Comparison of ENCODE assay signal across 8 cellular contexts in the genomic region with DNA sequence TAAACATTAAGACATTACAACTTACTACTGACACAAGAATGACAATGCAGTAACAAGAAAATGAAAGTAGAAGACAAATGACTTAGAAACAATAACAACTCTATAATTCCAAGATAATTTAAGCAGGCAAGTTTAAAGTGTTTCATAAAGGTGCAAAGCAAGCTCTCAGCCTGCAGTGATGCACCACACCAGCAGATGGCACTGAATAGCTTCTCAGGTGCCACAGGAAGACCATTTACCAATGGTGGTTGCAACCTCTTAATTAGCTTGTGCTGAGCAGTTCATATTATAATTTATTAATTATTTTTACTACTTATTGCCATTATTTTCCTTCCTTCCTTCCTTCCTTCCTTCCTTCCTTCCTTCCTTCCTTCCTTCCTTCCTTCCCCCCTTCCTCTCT.
DNase-seq lines count a peak whose midpoint lies in the region; ATAC-seq, FAIRE-seq and TF ChIP-seq lines count a peak whose summit lies in the region.

No MANE protein-coding gene starts in this region.

- H3K4me3 Mint-ChIP-seq in naive thymus-derived CD4-positive, alpha-beta T cell, result no peak overlapping the region

- H2BK15ac ChIP-seq in H1 (ENCODE audit: low read length), result no peak overlapping the region

- no peak overlapping the region for H3K9ac ChIP-seq in H1 (replicated peaks in 1 of 4; ENCODE audit: extremely low read depth in 1 of 4, low read depth in 3 of 4, low read length in 3 of 4)

- H2AFZ ChIP-seq in H1 (ENCODE audit: low read length), result no peak overlapping the region

- H3K36me3 Mint-ChIP-seq in naive thymus-derived CD4-positive, alpha-beta T cell, result peaks cover 0 to 3% (median 0%) of the 10 kb centered on the region in 5 donors

- TF ChIP-seq RAD21 in H1 (IDR thresholded peaks at IDR 0.05 in 1 of 2, conservative IDR thresholded peaks at IDR 0.05 in 1 of 2; ENCODE audit: low read depth in 2 of 2, low read length in 2 of 2), result peak; percentile 84 to 86

- no peak for TF ChIP-seq EP300 in H1 (IDR thresholded peaks at IDR 0.05; ENCODE audit: borderline replicate concordance in 1 of 2, low read depth in 2 of 2, low read length in 2 of 2)

- no peak overlapping the region for H2BK120ac ChIP-seq in H1 (replicated peaks; ENCODE audit: low read depth, low read length)

- H3K79me1 ChIP-seq in H1 (ENCODE audit: low read depth, low read length), result no peaks in the 10 kb centered on the region

- peak; percentile 82 for TF ChIP-seq CTCF in AG04450 (IDR thresholded peaks at IDR 0.05; ENCODE audit: low read depth, low read length)
- peak; percentile 44 to 84 (median 67) for TF ChIP-seq CTCF in H1 (IDR thresholded peaks at IDR 0.05; ENCODE audit: control extremely low read depth in 1 of 3, insufficient read depth in 1 of 3, low read depth in 1 of 3, low read length in 3 of 3)

- no peak overlapping the region for H2AK5ac ChIP-seq in H1 (ENCODE audit: low read depth, low read length)

- DNase-seq in AG04450 (ENCODE audit: low read depth, low spot score) (peak; percentile 8), GM04504 (ENCODE audit: low read depth) (peak; percentile 6), LoVo (ENCODE audit: low spot score) (peak; percentile 57), SK-N-DZ (ENCODE audit: low spot score) (peak; percentile 11), H1 (ENCODE audit: low read depth in 1 of 2, low spot score in 2 of 2) (peak; percentile 13 to 64)
- DNase-seq in naive thymus-derived CD4-positive, alpha-beta T cell, result peak in 3 of 9 donors; percentile 2 to 24 (median 8)

- H3K27me3 ChIP-seq in AG04450 (ENCODE audit: control insufficient read depth, insufficient read depth, low read length) (no peaks in the 10 kb centered on the region), H1 (replicated peaks in 1 of 4; ENCODE audit: control insufficient read depth in 3 of 4, extremely low read depth in 1 of 4, insufficient read depth in 3 of 4, low read length in 3 of 4) (no peaks in the 10 kb centered on the region)
- H3K27me3 ChIP-seq in naive thymus-derived CD4-positive, alpha-beta T cell (ENCODE audit: control insufficient read depth in 2 of 2, insufficient read depth in 2 of 2, low read length in 2 of 2), result no peaks in the 10 kb centered on the region

- no peak overlapping the region for H3K27ac ChIP-seq in AG04450 (ENCODE audit: low read depth, low read length)
- H3K27ac ChIP-seq in H1 (ENCODE audit: low read depth, low read length), result no peak overlapping the region
- no peak overlapping the region for H3K27ac ChIP-seq in naive thymus-derived CD4-positive, alpha-beta T cell (ENCODE audit: low read depth, low read length)

- H4K20me1 ChIP-seq in H1 (replicated peaks in 1 of 2; ENCODE audit: control insufficient read depth in 1 of 2, insufficient read depth in 2 of 2, low read length in 2 of 2), result no peaks in the 10 kb centered on the region

- no peaks in the 10 kb centered on the region for H3K4me1 Mint-ChIP-seq in naive thymus-derived CD4-positive, alpha-beta T cell

- no peak overlapping the region for H2BK12ac ChIP-seq in H1 (ENCODE audit: low read depth, low read length)

- ATAC-seq in naive thymus-derived CD4-positive, alpha-beta T cell, result peak; percentile 40
- ATAC-seq in GM18858 (IDR thresholded peaks at IDR 0.05; ENCODE audit: unreplicated experiment), result no peak
- no peak for ATAC-seq in GM18861 (IDR thresholded peaks at IDR 0.05; ENCODE audit: unreplicated experiment)

- peak; percentile 60 for FAIRE-seq in H1 (lab: Jason Lieb, UNC)

- H3K23me2 ChIP-seq in H1 (ENCODE audit: low read depth, low read length), result no peaks in the 10 kb centered on the region

- no peak overlapping the region for H2BK5ac ChIP-seq in H1 (ENCODE audit: low read depth, low read length)

- no peak overlapping the region for H3K4me2 ChIP-seq in H1 (ENCODE audit: insufficient read depth in 1 of 2, low read depth in 2 of 2, low read length in 2 of 2)

- H3K56ac ChIP-seq in H1 (replicated peaks; ENCODE audit: insufficient read length, low read depth, low read length), result no peak overlapping the region

- no peak overlapping the region for H3K23ac ChIP-seq in H1 (ENCODE audit: insufficient read length)

- H3K36me3 ChIP-seq in H1 (ENCODE audit: control insufficient read depth in 2 of 4, insufficient read depth in 4 of 4, low read length in 3 of 4), result no peaks in the 10 kb centered on the region
- no peaks in the 10 kb centered on the region for H3K36me3 ChIP-seq in naive thymus-derived CD4-positive, alpha-beta T cell (ENCODE audit: control insufficient read depth in 2 of 3, insufficient read depth in 3 of 3, low read length in 3 of 3)

- CTCF ChIA-PET in AG04450 (lab: Charles Lee) (interaction anchor here (0.5 to 2.3 kb wide), 10 partner anchors 9 to 1952 kb away, joined by 3 to 7 read pairs (median 4); no protein-coding TSS in a partner anchor), H1 (lab: Charles Lee; ENCODE audit: partially characterized antibody) (interaction anchor here (0.6 to 2.7 kb wide), 21 partner anchors 9 to 461 kb away, joined by 3 to 12 read pairs (median 4); no protein-coding TSS in a partner anchor)
- CTCF ChIA-PET in naive thymus-derived CD4-positive, alpha-beta T cell (lab: Charles Lee), result no interaction called here

- H3K79me2 ChIP-seq in H1 (ENCODE audit: control insufficient read depth in 1 of 2, insufficient read depth in 2 of 2, low read length in 2 of 2), result no peaks in the 10 kb centered on the region

- peaks cover 0 to 33% (median 13%) of the 10 kb centered on the region in 5 donors for H3K27me3 Mint-ChIP-seq in naive thymus-derived CD4-positive, alpha-beta T cell

- H3K9me3 ChIP-seq in AG04450 (ENCODE audit: control insufficient read depth, insufficient read depth, low read length), result no peaks in the 10 kb centered on the region
- no peaks in the 10 kb centered on the region for H3K9me3 ChIP-seq in H1 (ENCODE audit: insufficient read depth in 2 of 2, low read depth in 1 of 2, low read length in 1 of 2)
- H3K9me3 ChIP-seq in naive thymus-derived CD4-positive, alpha-beta T cell (ENCODE audit: control insufficient read depth in 2 of 3, low read length in 3 of 3), result no peaks in the 10 kb centered on the region

- H3K18ac ChIP-seq in H1 (ENCODE audit: extremely low read depth, low read length), result no peak overlapping the region

- no peak overlapping the region for H4K8ac ChIP-seq in H1 (ENCODE audit: extremely low read depth, insufficient read depth, low read length)

- peaks cover 0 to 14% (median 7%) of the 10 kb centered on the region in 11 donors for H3K9me3 Mint-ChIP-seq in naive thymus-derived CD4-positive, alpha-beta T cell

- H3K4me3 ChIP-seq in AG04450 (ENCODE audit: low read depth, low read length), result no peak overlapping the region
- H3K4me3 ChIP-seq in H1 (ENCODE audit: extremely low read depth in 1 of 4, insufficient read depth in 2 of 4, low read depth in 3 of 4, low read length in 4 of 4), result no peak overlapping the region
- no peak overlapping the region for H3K4me3 ChIP-seq in naive thymus-derived CD4-positive, alpha-beta T cell (ENCODE audit: low read length)

- no peaks in the 10 kb centered on the region for H3K4me1 ChIP-seq in H1 (replicated peaks in 1 of 4; ENCODE audit: control insufficient read depth in 3 of 4, insufficient read depth in 4 of 4, low read length in 3 of 4)
- no peaks in the 10 kb centered on the region for H3K4me1 ChIP-seq in naive thymus-derived CD4-positive, alpha-beta T cell (ENCODE audit: control insufficient read depth in 2 of 2, insufficient read depth in 2 of 2, low read length in 2 of 2)

- H2BK20ac ChIP-seq in H1 (ENCODE audit: low read length), result no peak overlapping the region

- H3K4ac ChIP-seq in H1 (replicated peaks; ENCODE audit: insufficient read length, low read depth, low read length), result no peak overlapping the region

- H4K5ac ChIP-seq in H1 (ENCODE audit: insufficient read length, low read depth, low read length), result no peak overlapping the region

- no peak overlapping the region for H3K27ac Mint-ChIP-seq in naive thymus-derived CD4-positive, alpha-beta T cell

- no peak overlapping the region for H4K91ac ChIP-seq in H1 (replicated peaks; ENCODE audit: insufficient read length, low read length)

- intact Hi-C loops in naive thymus-derived CD4-positive, alpha-beta T cell (cut with micrococcal nuclease), result no loop called here

- TF ChIP-seq POLR2A in H1 (IDR thresholded peaks at IDR 0.05; ENCODE audit: control extremely low read depth in 1 of 2, low read depth in 2 of 2, low read length in 2 of 2), result no peak

- POLR2A ChIA-PET in AG04450 (lab: Yijun Ruan, JAX), result no interaction called here
- POLR2A ChIA-PET in H1 (lab: Charles Lee; ENCODE audit: partially characterized antibody), result no interaction called here
- POLR2A ChIA-PET in naive thymus-derived CD4-positive, alpha-beta T cell (lab: Charles Lee), result no interaction called here

- H3K14ac ChIP-seq in H1 (ENCODE audit: insufficient read length), result no peak overlapping the region

TF ChIP-seq in H1, 55 proteins besides CTCF, POLR2A, EP300 and RAD21 (continues in another document):
- TF ChIP-seq, protein P1, sequence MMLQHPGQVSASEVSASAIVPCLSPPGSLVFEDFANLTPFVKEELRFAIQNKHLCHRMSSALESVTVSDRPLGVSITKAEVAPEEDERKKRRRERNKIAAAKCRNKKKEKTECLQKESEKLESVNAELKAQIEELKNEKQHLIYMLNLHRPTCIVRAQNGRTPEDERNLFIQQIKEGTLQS (IDR thresholded peaks at IDR 0.05; ENCODE audit: insufficient read depth, low read depth, low read length), result no peak
- TF ChIP-seq JUND (IDR thresholded peaks at IDR 0.05; ENCODE audit: low read length) (no peak), BACH1 (IDR thresholded peaks at IDR 0.05; ENCODE audit: low read length) (no peak), SP1 (IDR thresholded peaks at IDR 0.05; ENCODE audit: low read depth, low read length) (no peak), TCF12 (IDR thresholded peaks at IDR 0.05; ENCODE audit: low read depth, low read length) (no peak), CHD1 (IDR thresholded peaks at IDR 0.05; ENCODE audit: low read depth, low read length) (no peak), SP2 (IDR thresholded peaks at IDR 0.05; ENCODE audit: low read length) (no peak), GABPA (IDR thresholded peaks at IDR 0.05; ENCODE audit: borderline replicate concordance, insufficient read depth, low read length) (no peak), CBX8 (IDR thresholded peaks at IDR 0.05; ENCODE audit: borderline replicate concordance, low read depth, low read length) (no peak), FOSL1 (IDR thresholded peaks at IDR 0.05; ENCODE audit: insufficient read depth, low read depth, low read length) (no peak), KDM4A (IDR thresholded peaks at IDR 0.05; ENCODE audit: low read depth, low read length, severe bottlenecking) (no peak), SP4 (IDR thresholded peaks at IDR 0.05; ENCODE audit: low read length) (no peak), RXRA (IDR thresholded peaks at IDR 0.05; ENCODE audit: insufficient read depth, low read depth, low read length) (no peak), ASH2L (IDR thresholded peaks at IDR 0.05; ENCODE audit: low read length) (no peak), POLR2AphosphoS5 (IDR thresholded peaks at IDR 0.05; ENCODE audit: low read depth, low read length) (no peak)
